In the genomic region with DNA sequence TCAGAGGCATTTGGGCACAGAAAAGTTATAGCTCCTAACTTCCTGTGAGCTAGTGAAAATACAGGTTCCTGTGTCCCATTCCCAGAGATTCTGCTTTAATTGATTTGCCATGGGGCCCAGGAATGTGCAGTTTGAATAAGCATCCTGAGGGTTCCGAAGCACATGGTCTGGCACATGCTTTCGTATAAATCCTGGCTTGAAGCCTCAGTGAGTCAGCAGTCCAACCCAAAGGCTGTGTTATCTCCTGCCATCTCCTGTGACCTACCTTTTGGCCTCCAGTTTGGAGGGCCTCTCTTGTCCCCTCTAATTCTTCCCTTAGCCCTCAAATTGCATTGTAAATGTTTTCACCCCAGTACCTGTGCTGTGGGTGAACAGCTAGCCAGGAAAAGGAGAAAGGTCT, we compare ENCODE assay signal across 20 cellular contexts.
DNase-seq lines count a peak whose midpoint lies in the region; ATAC-seq and TF ChIP-seq lines count a peak whose summit lies in the region.
"Had no signal": no experiment of that assay in that cellular context is flagged by ENCODE, and none has a peak within 500 bp of the region (broad histone marks: within the 10 kb centered on the region; RNA-seq: fewer than 3 reads in every experiment).

No MANE protein-coding gene starts in this region.

- no peak for TF ChIP-seq POLR2A in heart left ventricle (IDR thresholded peaks at IDR 0.05)

- DNase-seq in heart left ventricle (no peak), cardiac septum (ENCODE audit: low spot score) (no peak), fibroblast of villous mesenchyme (ENCODE audit: low read depth) (peak; percentile 41), posterior cingulate gyrus (no peak), NCI-H1048 (lab: John Stamatoyannopoulos, UW) (no peak)
- no peak for DNase-seq in stimulated activated effector memory CD8-positive, alpha-beta T cell treated with anti-CD3 and anti-CD28 coated beads, Interleukin-12 subunit alpha, Interleukin-12 subunit beta, amount 100 ng/mL, for 72 hours (ENCODE audit: low spot score in 2 of 2)
- DNase-seq: activated CD4-positive, alpha-beta memory T cell treated with anti-CD3 and anti-CD28 coated beads for 36 hours; activated naive CD8-positive, alpha-beta T cell treated with anti-CD3 and anti-CD28 coated beads, Interleukin-2, amount 10 ng/mL, durations not matched to agents 7 days and 5 days; activated T-cell treated with anti-CD3 and anti-CD28 coated beads, Interleukin-2, amount 50 U/mL, for 72 hours; effector CD4-positive, alpha-beta T cell; GOT3; left ventricle myocardium superior; naive B cell; NCI-H2107; NCI-H526; stimulated activated naive CD4-positive, alpha-beta T cell treated with Interleukin-2 at 50 U/mL for 16 hours; upper lobe of right lung had no signal

- TF ChIP-seq CTCF in heart left ventricle (IDR thresholded peaks at IDR 0.05): no peak
- TF ChIP-seq CTCF in OCI-LY3 (IDR thresholded peaks at IDR 0.05; ENCODE audit: low read depth, low read length): no peak
- no peak for TF ChIP-seq CTCF in fibroblast of villous mesenchyme (IDR thresholded peaks at IDR 0.05; ENCODE audit: insufficient read depth, low read depth, low read length)

- no peaks in the 10 kb centered on the region for H4K20me1 ChIP-seq in OCI-LY3 (ENCODE audit: insufficient read depth, low read length)

- H3K4me3 ChIP-seq in heart left ventricle (no peak overlapping the region), OCI-LY3 (ENCODE audit: low read length) (no peak overlapping the region), fibroblast of villous mesenchyme (ENCODE audit: low read depth, low read length) (no peak overlapping the region)
- H3K4me3 ChIP-seq: A549, upper lobe of right lung had no signal

- H3K4me2 ChIP-seq in OCI-LY3 (ENCODE audit: low read length): no peak overlapping the region

- H3K4me1 ChIP-seq in heart left ventricle (peaks cover 0 to 74% (median 16%) of the 10 kb centered on the region in 12 donors), OCI-LY3 (ENCODE audit: low read length) (peaks cover 91% of the 10 kb centered on the region)

- H3K27me3 ChIP-seq in heart left ventricle: no peaks in the 10 kb centered on the region
- H3K27me3 ChIP-seq in OCI-LY3 (ENCODE audit: low read depth, low read length): no peaks in the 10 kb centered on the region
- H3K27me3 ChIP-seq: upper lobe of right lung had no signal

- H2AFZ ChIP-seq in OCI-LY3 (ENCODE audit: low read depth, low read length): no peak overlapping the region

- intact Hi-C loops in heart left ventricle (cut with DNase I): loop anchor here in 3 of 10 donors (10.0 kb wide), 4 partner anchors 55 to 285 kb away; no protein-coding TSS in a partner anchor
- intact Hi-C loops in cardiac septum (cut with DNase I): loop anchor here (10.0 kb wide), 1 partner anchor 605 kb away; no protein-coding TSS in a partner anchor
- intact Hi-C loops in posterior cingulate gyrus (cut with DNase I): loop anchor here (5.0 kb wide), 1 partner anchor 183 kb away; a partner anchor contains a TSS

- H3K9me3 ChIP-seq in heart left ventricle: no peaks in the 10 kb centered on the region
- H3K9me3 ChIP-seq in OCI-LY3 (ENCODE audit: insufficient read depth, low read length): no peaks in the 10 kb centered on the region
- H3K9me3 ChIP-seq: A549, upper lobe of right lung had no signal

- WGBS in heart left ventricle, 4 donors: 44 to 64% (median 52%) methylated on average over 2 of the region's 2 CpGs

- H3K9ac ChIP-seq in OCI-LY3 (ENCODE audit: low read length): no peak overlapping the region

- H3K79me2 ChIP-seq in OCI-LY3 (ENCODE audit: low read length): no peaks in the 10 kb centered on the region

- no peaks in the 10 kb centered on the region for H3K9me3 Mint-ChIP-seq in stimulated activated effector memory CD8-positive, alpha-beta T cell treated with anti-CD3 and anti-CD28 coated beads, Interleukin-12 subunit alpha, Interleukin-12 subunit beta, amount 100 ng/mL, for 72 hours
- H3K9me3 Mint-ChIP-seq: activated CD4-positive, alpha-beta memory T cell treated with anti-CD3 and anti-CD28 coated beads for 36 hours; activated naive CD8-positive, alpha-beta T cell treated with anti-CD3 and anti-CD28 coated beads, Interleukin-2, amount 10 ng/mL, durations not matched to agents 7 days and 5 days; activated T-cell treated with anti-CD3 and anti-CD28 coated beads, Interleukin-2, amount 50 U/mL, for 72 hours; naive B cell had no signal

- H3K27ac ChIP-seq in heart left ventricle (peak overlapping the region in 7 of 12 donors; percentile 51 to 80 (median 72)), OCI-LY3 (ENCODE audit: low read length) (0 out of 2 replicates have a peak overlapping the region, but pooled peaks have one; percentile 95)

- ATAC-seq in heart left ventricle: peak in 1 of 4 donors; percentile 24
- ATAC-seq in stimulated activated effector memory CD8-positive, alpha-beta T cell treated with anti-CD3 and anti-CD28 coated beads, Interleukin-12 subunit alpha, Interleukin-12 subunit beta, amount 100 ng/mL, for 72 hours: no peak
- no peak for ATAC-seq in HG03460 (IDR thresholded peaks at IDR 0.05; ENCODE audit: unreplicated experiment)
- ATAC-seq: A549; activated T-cell treated with anti-CD3 and anti-CD28 coated beads, Interleukin-2, amount 50 U/mL, for 72 hours; left ventricle myocardium superior; upper lobe of right lung had no signal

- peaks cover 22% of the 10 kb centered on the region for H3K36me3 Mint-ChIP-seq in stimulated activated effector memory CD8-positive, alpha-beta T cell treated with anti-CD3 and anti-CD28 coated beads, Interleukin-12 subunit alpha, Interleukin-12 subunit beta, amount 100 ng/mL, for 72 hours

- peaks cover 0 to 52% (median 20%) of the 10 kb centered on the region in 9 donors for H3K36me3 ChIP-seq in heart left ventricle
- H3K36me3 ChIP-seq in OCI-LY3 (replicated peaks; ENCODE audit: low read depth, low read length): no peaks in the 10 kb centered on the region

- peak overlapping the region; percentile 43 for H3K27ac Mint-ChIP-seq in stimulated activated effector memory CD8-positive, alpha-beta T cell treated with anti-CD3 and anti-CD28 coated beads, Interleukin-12 subunit alpha, Interleukin-12 subunit beta, amount 100 ng/mL, for 72 hours
- H3K27ac Mint-ChIP-seq: activated CD4-positive, alpha-beta memory T cell treated with anti-CD3 and anti-CD28 coated beads for 36 hours; activated naive CD8-positive, alpha-beta T cell treated with anti-CD3 and anti-CD28 coated beads, Interleukin-2, amount 10 ng/mL, durations not matched to agents 7 days and 5 days; activated T-cell treated with anti-CD3 and anti-CD28 coated beads, Interleukin-2, amount 50 U/mL, for 72 hours had no signal

- H3K4me1 Mint-ChIP-seq in stimulated activated effector memory CD8-positive, alpha-beta T cell treated with anti-CD3 and anti-CD28 coated beads, Interleukin-12 subunit alpha, Interleukin-12 subunit beta, amount 100 ng/mL, for 72 hours: peaks cover 94% of the 10 kb centered on the region

- no peak overlapping the region for H3K4me3 Mint-ChIP-seq in stimulated activated effector memory CD8-positive, alpha-beta T cell treated with anti-CD3 and anti-CD28 coated beads, Interleukin-12 subunit alpha, Interleukin-12 subunit beta, amount 100 ng/mL, for 72 hours
- H3K4me3 Mint-ChIP-seq: activated CD4-positive, alpha-beta memory T cell treated with anti-CD3 and anti-CD28 coated beads for 36 hours; activated naive CD8-positive, alpha-beta T cell treated with anti-CD3 and anti-CD28 coated beads, Interleukin-2, amount 10 ng/mL, durations not matched to agents 7 days and 5 days had no signal
